In genomic region chr16:23729503-23730424, GRCh38 we compare ENCODE assay signal across 1 cellular context.
TF ChIP-seq lines count a peak whose summit lies in the region.

No MANE protein-coding gene starts in this region.

TF ChIP-seq in K562, 482 proteins besides CTCF, POLR2A, EP300 and RAD21 (continued from another document and continues in another):
- TF ChIP-seq CHD7 (IDR thresholded peaks at IDR 0.05; ENCODE audit: low read depth, low read length) (no peak), HNRNPH1 (optimal IDR thresholded peaks at IDR 0.05; ENCODE audit: low read depth, low read length) (no peak), ETV1 (tag; conservative IDR thresholded peaks at IDR 0.05; ENCODE audit: low read depth) (0 out of 2 replicates have a peak, but pooled peaks have one; percentile 10), ZNF77 (CRISPR knock-in tag; IDR thresholded peaks at IDR 0.05) (no peak), CEBPG (CRISPR knock-in tag; IDR thresholded peaks at IDR 0.05) (peak; percentile 96), CEBPG (tag; conservative IDR thresholded peaks at IDR 0.05 in 1 of 2, IDR thresholded peaks at IDR 0.05 in 1 of 2) (peak; percentile 90 to 92), DACH1 (IDR thresholded peaks at IDR 0.05; ENCODE audit: partially characterized antibody) (no peak), TEAD1 (CRISPR knock-in tag; IDR thresholded peaks at IDR 0.05) (no peak), DNMT1 (IDR thresholded peaks at IDR 0.05) (no peak), SREBF2 (CRISPR knock-in tag; IDR thresholded peaks at IDR 0.05) (no peak), GTF3C2 (IDR thresholded peaks at IDR 0.05; ENCODE audit: borderline replicate concordance, extremely low read depth, insufficient read length) (no peak), ERF (CRISPR knock-in tag; IDR thresholded peaks at IDR 0.05) (no peak), EP400 (IDR thresholded peaks at IDR 0.05) (peak; percentile 60), PHF21A (IDR thresholded peaks at IDR 0.05; ENCODE audit: borderline replicate concordance, low read depth) (no peak), PTRF (tag; IDR thresholded peaks at IDR 0.05) (no peak), ZNF512 (tag; IDR thresholded peaks at IDR 0.05) (no peak), PRDM10 (IDR thresholded peaks at IDR 0.05; ENCODE audit: partially characterized antibody) (peak; percentile 98), ADNP (tag; IDR thresholded peaks at IDR 0.05) (no peak), ZNF785 (CRISPR knock-in tag; IDR thresholded peaks at IDR 0.05) (no peak), ZNF444 (CRISPR knock-in tag; IDR thresholded peaks at IDR 0.05) (no peak), MBD1 (CRISPR knock-in tag; IDR thresholded peaks at IDR 0.05) (no peak), FOXA1 (IDR thresholded peaks at IDR 0.05; ENCODE audit: borderline replicate concordance) (no peak), ZFPM2 (CRISPR knock-in tag; IDR thresholded peaks at IDR 0.05) (no peak), BRD9 (IDR thresholded peaks at IDR 0.05; ENCODE audit: low read depth, partially characterized antibody) (no peak), SMARCA4 (IDR thresholded peaks at IDR 0.05) (no peak), NFATC3 (IDR thresholded peaks at IDR 0.05) (no peak), PCBP1 (IDR thresholded peaks at IDR 0.05; ENCODE audit: low read depth, low read length, poor library complexity, severe bottlenecking) (no peak), PTBP1 (IDR thresholded peaks at IDR 0.05; ENCODE audit: low read depth, low read length) (no peak), CREM (IDR thresholded peaks at IDR 0.05; ENCODE audit: low read depth) (no peak), SOX6 (IDR thresholded peaks at IDR 0.05) (0 out of 2 replicates have a peak, but pooled peaks have one; percentile 7), CXXC5 (CRISPR knock-in tag; IDR thresholded peaks at IDR 0.05) (0 out of 2 replicates have a peak, but pooled peaks have one; percentile 29), ESRRA (IDR thresholded peaks at IDR 0.05; ENCODE audit: borderline replicate concordance, low read depth) (no peak), U2AF2 (optimal IDR thresholded peaks at IDR 0.05; ENCODE audit: low read depth, low read length) (no peak), RNF219 (CRISPR knock-in tag; IDR thresholded peaks at IDR 0.05) (no peak), GTF2B (IDR thresholded peaks at IDR 0.05; ENCODE audit: extremely low read depth, insufficient read length) (no peak), BRCA1 (IDR thresholded peaks at IDR 0.05) (no peak), BRCA1 (CRISPR knock-in tag; IDR thresholded peaks at IDR 0.05) (no peak), ZFP1 (CRISPR knock-in tag; IDR thresholded peaks at IDR 0.05) (no peak), ZBTB8A (IDR thresholded peaks at IDR 0.05; ENCODE audit: partially characterized antibody) (no peak)
